In genomic region chr14:83164016-83164415, GRCh38 we compare ENCODE assay signal across 14 cellular contexts.
DNase-seq lines count a peak whose midpoint lies in the region; FAIRE-seq and TF ChIP-seq lines count a peak whose summit lies in the region.
"Had no signal": no experiment of that assay in that cellular context is flagged by ENCODE, and none has a peak within 500 bp of the region (broad histone marks: within the 10 kb centered on the region; RNA-seq: fewer than 3 reads in every experiment).

No MANE protein-coding gene starts in this region.

- no peak overlapping the region for H2BK5ac ChIP-seq in mesenchymal stem cell (ENCODE audit: low read depth, low read length, poor library complexity, severe bottlenecking)

- H4K91ac ChIP-seq in mesenchymal stem cell (ENCODE audit: low read length), result no peak overlapping the region

- H3K9me3 Mint-ChIP-seq in immature natural killer cell, result peaks cover 8 to 38% (median 14%) of the 10 kb centered on the region in 6 donors
- H3K9me3 Mint-ChIP-seq: neural crest cell had no signal

- H3K4me1 ChIP-seq in mesenchymal stem cell (ENCODE audit: control insufficient read depth, insufficient read depth, low read depth, low read length), result no peaks in the 10 kb centered on the region

- H2AK5ac ChIP-seq in mesenchymal stem cell (ENCODE audit: low read length, severe bottlenecking), result no peak overlapping the region

- no peak overlapping the region for H2AFZ ChIP-seq in mesenchymal stem cell (ENCODE audit: low read depth, low read length)

- peak; percentile 84 for DNase-seq in EL
- peak; percentile 1 for DNase-seq in M059J (ENCODE audit: low read depth)
- DNase-seq in bronchial epithelial cell (ENCODE audit: low read depth), result peak; percentile 97
- peak; percentile 41 for DNase-seq in mesenchymal stem cell
- DNase-seq in activated CD8-positive, alpha-beta memory T cell treated with anti-CD3 and anti-CD28 coated beads for 24 hours, result no peak
- no peak for DNase-seq in activated CD4-positive, alpha-beta T cell treated with anti-CD3 and anti-CD28 coated beads, Interleukin-2, amount 50 U/mL, for 48 hours
- no peak for DNase-seq in immature natural killer cell
- no peak for DNase-seq in NCI-H82 treated with DMSO at 0.1 percent for 48 hours (lab: John Stamatoyannopoulos, UW; ENCODE audit: unreplicated experiment)
- DNase-seq: activated CD4-positive, alpha-beta T cell treated with anti-CD3 and anti-CD28 coated beads for 4 hours; activated naive CD8-positive, alpha-beta T cell treated with anti-CD3 and anti-CD28 coated beads, Interleukin-2, amount 50 U/mL, for 24 hours; activated T-cell treated with anti-CD3 and anti-CD28 coated beads, Interleukin-2, amount 50 U/mL, for 48 hours; NCI-H1105; T-helper 2 cell had no signal

- no peak overlapping the region for H2BK12ac ChIP-seq in mesenchymal stem cell (ENCODE audit: low read length in 2 of 2)

- FAIRE-seq in bronchial epithelial cell (lab: Jason Lieb, UNC), result no peak

- no peak overlapping the region for H4K8ac ChIP-seq in mesenchymal stem cell (ENCODE audit: low read length)

- H3K79me1 ChIP-seq in mesenchymal stem cell (replicated peaks; ENCODE audit: low read length, poor library complexity, severe bottlenecking), result no peaks in the 10 kb centered on the region

- H3K14ac ChIP-seq in mesenchymal stem cell (ENCODE audit: low read length in 2 of 2), result no peak overlapping the region

- H3K4me3 ChIP-seq in bronchial epithelial cell (ENCODE audit: low read depth, low read length) (no peak overlapping the region), mesenchymal stem cell (ENCODE audit: insufficient read depth in 1 of 2, low read depth in 1 of 2, low read length in 2 of 2) (peak overlapping the region in 1 of 2 experiments; percentile 20)

- H3K36me3 ChIP-seq in bronchial epithelial cell (ENCODE audit: control insufficient read depth, insufficient read depth, low read length), result no peaks in the 10 kb centered on the region
- no peaks in the 10 kb centered on the region for H3K36me3 ChIP-seq in mesenchymal stem cell (ENCODE audit: control insufficient read depth in 1 of 2, insufficient read depth in 2 of 2, low read depth in 1 of 2, low read length in 2 of 2)

- no peak overlapping the region for H3K4me2 ChIP-seq in mesenchymal stem cell (ENCODE audit: low read length, poor library complexity, severe bottlenecking)

- no peak overlapping the region for H3K18ac ChIP-seq in mesenchymal stem cell (ENCODE audit: low read depth in 1 of 2, low read length in 2 of 2)

- no peak overlapping the region for H2BK15ac ChIP-seq in mesenchymal stem cell (ENCODE audit: low read depth, poor library complexity, severe bottlenecking)

- peak overlapping the region; percentile 70 for H3K9ac ChIP-seq in mesenchymal stem cell (ENCODE audit: low read length)

- no peak overlapping the region for H3K4ac ChIP-seq in mesenchymal stem cell (ENCODE audit: low read depth in 1 of 2, low read length in 2 of 2)

- 74% methylated on average over 4 of the region's 6 CpGs for WGBS in mesenchymal stem cell

- H3K27me3 Mint-ChIP-seq in immature natural killer cell (ENCODE audit: low read depth in 3 of 3), result peaks cover 0 to 2% (median 0%) of the 10 kb centered on the region in 3 donors
- H3K27me3 Mint-ChIP-seq: activated naive CD8-positive, alpha-beta T cell treated with anti-CD3 and anti-CD28 coated beads, Interleukin-2, amount 50 U/mL, for 24 hours had no signal

- peak overlapping the region; percentile 21 for H3K27ac ChIP-seq in mesenchymal stem cell (ENCODE audit: low read length, poor library complexity, severe bottlenecking)

- no peaks in the 10 kb centered on the region for H3K9me3 ChIP-seq in mesenchymal stem cell (ENCODE audit: control insufficient read depth, low read length)

- H3K27me3 ChIP-seq in bronchial epithelial cell (ENCODE audit: control insufficient read depth, insufficient read depth, low read length) (no peaks in the 10 kb centered on the region), mesenchymal stem cell (ENCODE audit: control insufficient read depth in 1 of 2, insufficient read depth in 1 of 2, low read length in 2 of 2) (no peaks in the 10 kb centered on the region)

- no peak for TF ChIP-seq CTCF in bronchial epithelial cell (IDR thresholded peaks at IDR 0.05; ENCODE audit: insufficient read depth, low read length, severe bottlenecking)

- no peaks in the 10 kb centered on the region for H3K4me1 Mint-ChIP-seq in immature natural killer cell
- H3K4me1 Mint-ChIP-seq: activated naive CD8-positive, alpha-beta T cell treated with anti-CD3 and anti-CD28 coated beads, Interleukin-2, amount 50 U/mL, for 24 hours had no signal

- no peak overlapping the region for H3K4me3 Mint-ChIP-seq in immature natural killer cell
- H3K4me3 Mint-ChIP-seq: activated naive CD8-positive, alpha-beta T cell treated with anti-CD3 and anti-CD28 coated beads, Interleukin-2, amount 50 U/mL, for 24 hours; neural crest cell had no signal

- no peaks in the 10 kb centered on the region for H3K36me3 Mint-ChIP-seq in immature natural killer cell

- no peak overlapping the region for H3K27ac Mint-ChIP-seq in immature natural killer cell
- H3K27ac Mint-ChIP-seq: activated naive CD8-positive, alpha-beta T cell treated with anti-CD3 and anti-CD28 coated beads, Interleukin-2, amount 50 U/mL, for 24 hours had no signal

- no peak overlapping the region for H3K23ac ChIP-seq in mesenchymal stem cell (ENCODE audit: low read length in 2 of 2)

- H2BK120ac ChIP-seq in mesenchymal stem cell (ENCODE audit: low read depth, low read length), result no peak overlapping the region

Comparison
In these comparisons a context has a peak if more than half of its experiments do, and no peak if none do; other contexts are left out.
1. DNase-seq: peak in EL (single experiment), M059J (single experiment), bronchial epithelial cell (single experiment) and mesenchymal stem cell (single experiment); none in activated CD8-positive, alpha-beta memory T cell treated with anti-CD3 and anti-CD28 coated beads for 24 hours (single experiment), activated CD4-positive, alpha-beta T cell treated with anti-CD3 and anti-CD28 coated beads, Interleukin-2, amount 50 U/mL, for 48 hours (0 of 2), immature natural killer cell (0 of 3) and NCI-H82 treated with DMSO at 0.1 percent for 48 hours (single experiment).